In genomic region chrX:135416546-135416945, GRCh38 we compare ENCODE assay signal across 19 cellular contexts. TPM values are rescaled to one million over a fixed set of nuclear protein-coding genes. Genes with fewer than 3 reads are reported as not detected.
DNase-seq lines count a peak whose midpoint lies in the region; ATAC-seq, FAIRE-seq and TF ChIP-seq lines count a peak whose summit lies in the region.
"Had no signal": no experiment of that assay in that cellular context is flagged by ENCODE, and none has a peak within 500 bp of the region (broad histone marks: within the 10 kb centered on the region; RNA-seq: fewer than 3 reads in every experiment).

No MANE protein-coding gene starts in this region.

- H3K27me3 Mint-ChIP-seq in MCF 10A (ENCODE audit: insufficient read depth, unreplicated experiment) = peaks cover 23% of the 10 kb centered on the region

- no peaks in the 10 kb centered on the region for H3K79me2 ChIP-seq in PC-9 (ENCODE audit: low read depth)

- no peak overlapping the region for H3K27ac Mint-ChIP-seq in MCF 10A (ENCODE audit: low read depth, unreplicated experiment)
- H3K27ac Mint-ChIP-seq: CD8-positive, alpha-beta T cell; GM23338 had no signal

- H3F3A ChIP-seq in PC-9 (ENCODE audit: insufficient read depth, low read depth) = no peaks in the 10 kb centered on the region

- H3K4me2 ChIP-seq in PC-9 = peak overlapping the region; percentile 3; the same call in 1 of the 2 replicates
- H3K4me2 ChIP-seq: BLaER1, GM23338 had no signal

- H3K4me1 ChIP-seq in breast epithelium (no peaks in the 10 kb centered on the region), PC-9 (replicated peaks; ENCODE audit: insufficient read depth) (peaks cover 10% of the 10 kb centered on the region), right atrium auricular region (no peaks in the 10 kb centered on the region)
- H3K4me1 ChIP-seq: BLaER1 had no signal

- no peak overlapping the region for H3K27ac ChIP-seq in breast epithelium
- no peak overlapping the region for H3K27ac ChIP-seq in PC-9
- H3K27ac ChIP-seq in right atrium auricular region = no peak overlapping the region
- H3K27ac ChIP-seq: 22Rv1, BLaER1 had no signal

- H2AFZ ChIP-seq in PC-9 = no peak overlapping the region
- H2AFZ ChIP-seq: GM23338 had no signal

- intact Hi-C loops in MCF 10A (cut with micrococcal nuclease) = no loop called here
- intact Hi-C loops in breast epithelium (cut with DNase I; ENCODE audit: low total_unique reads) = no loop called here
- intact Hi-C loops in PC-9 (cut with micrococcal nuclease; ENCODE audit: unreplicated experiment) = no loop called here

- no peaks in the 10 kb centered on the region for H3K9me2 ChIP-seq in PC-9 (ENCODE audit: insufficient read depth)

- no peaks in the 10 kb centered on the region for H3K9me3 ChIP-seq in breast epithelium
- no peaks in the 10 kb centered on the region for H3K9me3 ChIP-seq in PC-9 (ENCODE audit: insufficient read depth, low read depth)
- H3K9me3 ChIP-seq in right atrium auricular region = no peaks in the 10 kb centered on the region

- H3K36me3 Mint-ChIP-seq in MCF 10A (ENCODE audit: insufficient read depth, unreplicated experiment) = no peaks in the 10 kb centered on the region
- H3K36me3 Mint-ChIP-seq: CD8-positive, alpha-beta T cell had no signal

- TF ChIP-seq POLR2A in breast epithelium (IDR thresholded peaks at IDR 0.05) = no peak

- POLR2A ChIA-PET in MCF 10A (lab: Yijun Ruan, JAX) (no interaction called here), PC-9 (lab: Charles Lee; ENCODE audit: unreplicated experiment) (no interaction called here)

- TF ChIP-seq CTCF in MCF 10A (IDR thresholded peaks at IDR 0.05; ENCODE audit: unreplicated experiment) (no peak), breast epithelium (IDR thresholded peaks at IDR 0.05) (no peak), PC-9 (conservative IDR thresholded peaks at IDR 0.05) (no peak), bronchial epithelial cell (IDR thresholded peaks at IDR 0.05; ENCODE audit: insufficient read depth, low read length, severe bottlenecking) (no peak), right atrium auricular region (IDR thresholded peaks at IDR 0.05) (no peak)

- H3K27me3 ChIP-seq in breast epithelium = peaks cover 0 to 10% of the 10 kb centered on the region in 2 donors
- no peaks in the 10 kb centered on the region for H3K27me3 ChIP-seq in PC-9 (ENCODE audit: insufficient read depth, low read depth)
- H3K27me3 ChIP-seq in bronchial epithelial cell (ENCODE audit: control insufficient read depth, insufficient read depth, low read length) = no peaks in the 10 kb centered on the region
- no peaks in the 10 kb centered on the region for H3K27me3 ChIP-seq in right atrium auricular region

- no peak for FAIRE-seq in bronchial epithelial cell (lab: Jason Lieb, UNC)

- H3K9me3 Mint-ChIP-seq in MCF 10A (ENCODE audit: unreplicated experiment) = no peaks in the 10 kb centered on the region
- H3K9me3 Mint-ChIP-seq: CD8-positive, alpha-beta T cell; GM23338 had no signal

- H3K4me1 Mint-ChIP-seq in MCF 10A (ENCODE audit: insufficient read depth, unreplicated experiment) = no peaks in the 10 kb centered on the region

- DNase-seq in MCF 10A (ENCODE audit: unreplicated experiment) = peak; percentile 22
- no peak for DNase-seq in breast epithelium (ENCODE audit: low spot score in 2 of 2)
- DNase-seq in PC-9 = peak in 1 of 2 experiments; percentile 36
- DNase-seq in bronchial epithelial cell (ENCODE audit: low read depth) = peak; percentile 50
- no peak for DNase-seq in Ammon's horn (ENCODE audit: low spot score)
- no peak for DNase-seq in right atrium auricular region (ENCODE audit: low spot score)
- DNase-seq in hypothalamus (lab: John Stamatoyannopoulos, UW) = no peak
- DNase-seq: CD8-positive, alpha-beta T cell; DMS 273 treated with DMSO at 0.1 percent for 48 hours; IMR-90; NCI-H1417 treated with DMSO at 0.1 percent for 48 hours; NCI-H1930; NCI-H2171; NCI-H446 treated with DMSO at 0.1 percent for 48 hours had no signal

- no TSS peak for BruUV-seq in MCF 10A (replicated peaks; lab: Mats Ljungman, UMichigan)
- BruUV-seq in PC-9 (replicated peaks; lab: Mats Ljungman, UMichigan) = no TSS peak

- H3K4me3 Mint-ChIP-seq in MCF 10A (ENCODE audit: unreplicated experiment) = no peak overlapping the region
- H3K4me3 Mint-ChIP-seq: CD8-positive, alpha-beta T cell; GM23338 had no signal

- H3K36me3 ChIP-seq in breast epithelium (no peaks in the 10 kb centered on the region), PC-9 (ENCODE audit: low read depth) (no peaks in the 10 kb centered on the region), bronchial epithelial cell (ENCODE audit: control insufficient read depth, insufficient read depth, low read length) (no peaks in the 10 kb centered on the region), right atrium auricular region (no peaks in the 10 kb centered on the region)
- H3K36me3 ChIP-seq: BLaER1 had no signal

- CTCF ChIA-PET in MCF 10A (lab: Yijun Ruan, JAX) (interaction anchor here (0.6 kb wide), 1 partner anchor 611 kb away, joined by 3 read pairs; no protein-coding TSS in a partner anchor), PC-9 (lab: Charles Lee) (no interaction called here)

- H3K4me3 ChIP-seq in breast epithelium = no peak overlapping the region
- no peak overlapping the region for H3K4me3 ChIP-seq in PC-9
- no peak overlapping the region for H3K4me3 ChIP-seq in bronchial epithelial cell (ENCODE audit: low read depth, low read length)
- no peak overlapping the region for H3K4me3 ChIP-seq in right atrium auricular region
- H3K4me3 ChIP-seq: BLaER1, GM23338 had no signal

- ATAC-seq in HG03095 (IDR thresholded peaks at IDR 0.05; ENCODE audit: unreplicated experiment) = no peak
- ATAC-seq: CD8-positive, alpha-beta T cell; GM23338; Right ventricle myocardium inferior had no signal

- no peaks in the 10 kb centered on the region for H4K20me1 ChIP-seq in PC-9 (ENCODE audit: insufficient read depth)
- H4K20me1 ChIP-seq: BLaER1 had no signal

RNA-seq across cellular contexts. Expression of gene SMIM10L2A, which starts 5.2 kb away (rescaled TPM):
- total RNA-seq in MCF 10A (2022) (0.16 and 0.20 TPM in 2 replicates), breast epithelium (1 to 10 TPM; 1.1 to 2.0 (median 1.3) TPM), PC-9 (2021) (not detected in 2 replicates), bronchial epithelial cell (2.1 and 3.8 TPM in 2 replicates), right atrium auricular region (1 to 10 TPM; 2.7 to 6.3 TPM)

Comparison
In these comparisons a context has a peak if more than half of its experiments do, and no peak if none do; other contexts are left out.
1. DNase-seq: peak in MCF 10A (single experiment) and bronchial epithelial cell (single experiment); none in breast epithelium (0 of 2), Ammon's horn (single experiment), right atrium auricular region (single experiment) and hypothalamus (0 of 51).